In genomic region chr12:68780731-68781130, GRCh38 we compare ENCODE assay signal across 17 cellular contexts. TPM values are rescaled to one million over a fixed set of nuclear protein-coding genes. Genes with fewer than 3 reads are reported as not detected.
DNase-seq lines count a peak whose midpoint lies in the region; ATAC-seq lines count a peak whose summit lies in the region.
"Had no signal": no experiment of that assay in that cellular context is flagged by ENCODE, and none has a peak within 500 bp of the region (broad histone marks: within the 10 kb centered on the region; RNA-seq: fewer than 3 reads in every experiment).

No MANE protein-coding gene starts in this region.

- peak overlapping the region; percentile 33 for H3K27ac ChIP-seq in epithelial cell of prostate
- H3K27ac ChIP-seq: GM23248, RWPE1, upper lobe of left lung had no signal

- no peak for ATAC-seq in GM19395 (IDR thresholded peaks at IDR 0.05; ENCODE audit: unreplicated experiment)
- ATAC-seq: naive thymus-derived CD4-positive, alpha-beta T cell had no signal

- peak; percentile 61 for DNase-seq in amniotic epithelial cell (ENCODE audit: low read depth)
- no peak for DNase-seq in epithelial cell of prostate (ENCODE audit: low read depth, low spot score)
- peak; percentile 37 for DNase-seq in mesenteric fat pad (ENCODE audit: low spot score)
- DNase-seq in retina: no peak
- no peak for DNase-seq in OCI-M1 (lab: John Stamatoyannopoulos, UW)
- no peak for DNase-seq in occipital lobe (lab: John Stamatoyannopoulos, UW)
- DNase-seq: activated naive CD8-positive, alpha-beta T cell treated with anti-CD3 and anti-CD28 coated beads for 36 hours; activated T-cell treated with anti-CD3 and anti-CD28 coated beads for 4 hours; GM23248; naive thymus-derived CD4-positive, alpha-beta T cell; NCI-H1436; NCI-H2081 treated with DMSO at 0.1 percent for 48 hours; small intestine; stimulated activated CD4-positive, alpha-beta T cell treated with anti-CD3 and anti-CD28 coated beads, Interleukin-2, amount 100 ng/mL, for 24 hours; upper lobe of left lung had no signal

RNA-seq across cellular contexts. Expression of gene MDM2, which starts 27.2 kb away (rescaled TPM):
- total RNA-seq in mesenteric fat pad: 99.5 TPM
- total RNA-seq in occipital lobe: 60.7 TPM

RNA-seq across cellular contexts. Expression of gene SLC35E3, which starts 34.8 kb away (rescaled TPM):
- total RNA-seq in mesenteric fat pad (8.7 TPM), occipital lobe (10.8 TPM)

Comparison
In these comparisons a context has a peak if more than half of its experiments do, and no peak if none do; other contexts are left out.
1. DNase-seq: peak in amniotic epithelial cell (single experiment) and mesenteric fat pad (single experiment); none in epithelial cell of prostate (single experiment), retina (single experiment), OCI-M1 (single experiment) and occipital lobe (single experiment).